Comparison of ENCODE assay signal across 1 cellular context in genomic region chr2:30135541-30135940, GRCh38.
TF ChIP-seq lines count a peak whose summit lies in the region.

No MANE protein-coding gene starts in this region.

TF ChIP-seq in K562, 482 proteins besides CTCF, POLR2A, EP300 and RAD21 (continued from another document):
- no peak for TF ChIP-seq ATF6 (CRISPR knock-in tag; IDR thresholded peaks at IDR 0.05)
- no peak for TF ChIP-seq ZNF79 (CRISPR knock-in tag; IDR thresholded peaks at IDR 0.05; ENCODE audit: low read depth)
- no peak for TF ChIP-seq TARDBP (IDR thresholded peaks at IDR 0.05)
- no peak for TF ChIP-seq STAG1 (CRISPR knock-in tag; IDR thresholded peaks at IDR 0.05; ENCODE audit: borderline replicate concordance)
- TF ChIP-seq POLR2B (IDR thresholded peaks at IDR 0.05; ENCODE audit: low read depth, partially characterized antibody), result no peak
- no peak for TF ChIP-seq ZNF232 (CRISPR knock-in tag; IDR thresholded peaks at IDR 0.05)
- TF ChIP-seq, protein P1, sequence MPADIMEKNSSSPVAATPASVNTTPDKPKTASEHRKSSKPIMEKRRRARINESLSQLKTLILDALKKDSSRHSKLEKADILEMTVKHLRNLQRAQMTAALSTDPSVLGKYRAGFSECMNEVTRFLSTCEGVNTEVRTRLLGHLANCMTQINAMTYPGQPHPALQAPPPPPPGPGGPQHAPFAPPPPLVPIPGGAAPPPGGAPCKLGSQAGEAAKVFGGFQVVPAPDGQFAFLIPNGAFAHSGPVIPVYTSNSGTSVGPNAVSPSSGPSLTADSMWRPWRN (IDR thresholded peaks at IDR 0.05; ENCODE audit: low read depth), result no peak
- no peak for TF ChIP-seq GTF2F1 (IDR thresholded peaks at IDR 0.05; ENCODE audit: low read depth, low read length)
- TF ChIP-seq, protein P2, sequence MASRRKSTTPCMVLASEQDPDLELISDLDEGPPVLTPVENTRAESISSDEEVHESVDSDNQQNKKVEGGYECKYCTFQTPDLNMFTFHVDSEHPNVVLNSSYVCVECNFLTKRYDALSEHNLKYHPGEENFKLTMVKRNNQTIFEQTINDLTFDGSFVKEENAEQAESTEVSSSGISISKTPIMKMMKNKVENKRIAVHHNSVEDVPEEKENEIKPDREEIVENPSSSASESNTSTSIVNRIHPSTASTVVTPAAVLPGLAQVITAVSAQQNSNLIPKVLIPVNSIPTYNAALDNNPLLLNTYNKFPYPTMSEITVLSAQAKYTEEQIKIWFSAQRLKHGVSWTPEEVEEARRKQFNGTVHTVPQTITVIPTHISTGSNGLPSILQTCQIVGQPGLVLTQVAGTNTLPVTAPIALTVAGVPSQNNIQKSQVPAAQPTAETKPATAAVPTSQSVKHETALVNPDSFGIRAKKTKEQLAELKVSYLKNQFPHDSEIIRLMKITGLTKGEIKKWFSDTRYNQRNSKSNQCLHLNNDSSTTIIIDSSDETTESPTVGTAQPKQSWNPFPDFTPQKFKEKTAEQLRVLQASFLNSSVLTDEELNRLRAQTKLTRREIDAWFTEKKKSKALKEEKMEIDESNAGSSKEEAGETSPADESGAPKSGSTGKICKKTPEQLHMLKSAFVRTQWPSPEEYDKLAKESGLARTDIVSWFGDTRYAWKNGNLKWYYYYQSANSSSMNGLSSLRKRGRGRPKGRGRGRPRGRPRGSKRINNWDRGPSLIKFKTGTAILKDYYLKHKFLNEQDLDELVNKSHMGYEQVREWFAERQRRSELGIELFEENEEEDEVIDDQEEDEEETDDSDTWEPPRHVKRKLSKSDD (conservative IDR thresholded peaks at IDR 0.05; ENCODE audit: low read length), result no peak
